ENCODE assay signal across 10 cellular contexts in the genomic region with DNA sequence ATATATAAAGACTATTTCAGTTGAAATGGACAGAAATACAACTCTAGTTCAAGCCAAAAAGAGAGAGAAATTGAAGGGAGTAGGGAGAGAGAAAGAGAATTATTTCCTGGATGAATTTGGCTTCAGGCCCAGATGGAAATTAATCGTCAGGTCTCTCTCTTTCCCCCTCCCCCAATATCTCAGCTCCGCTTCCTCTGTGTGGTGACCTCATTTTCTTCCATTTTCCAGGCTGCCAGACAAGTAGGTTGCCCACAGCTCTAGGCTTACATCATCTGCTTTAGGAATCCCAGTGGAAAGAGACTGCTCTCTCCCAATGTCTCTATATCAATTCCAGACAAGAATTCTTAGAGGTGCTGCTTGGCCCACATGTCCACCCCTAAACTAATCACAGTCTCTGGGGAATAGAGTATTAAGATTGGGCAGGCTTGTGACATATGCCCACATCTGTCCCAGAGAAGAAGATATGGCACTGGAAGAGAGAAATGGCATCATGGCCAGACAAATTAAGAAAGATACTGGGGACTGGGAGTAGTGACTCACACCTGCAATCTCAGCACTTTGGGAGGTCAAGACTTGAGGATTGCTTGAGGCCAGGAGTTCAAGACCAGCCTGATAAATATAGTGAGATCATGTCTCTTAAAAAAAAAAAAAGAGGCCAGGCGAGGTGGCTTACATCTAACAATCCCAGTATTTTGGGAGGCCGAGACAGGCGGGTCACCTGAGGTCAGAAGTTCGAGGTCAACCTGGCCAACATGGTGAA. TPM values are rescaled to one million over a fixed set of nuclear protein-coding genes. Genes with fewer than 3 reads are reported as not detected.
DNase-seq lines count a peak whose midpoint lies in the region; ATAC-seq and TF ChIP-seq lines count a peak whose summit lies in the region.
"Had no signal": no experiment of that assay in that cellular context is flagged by ENCODE, and none has a peak within 500 bp of the region (broad histone marks: within the 10 kb centered on the region; RNA-seq: fewer than 3 reads in every experiment).

No MANE protein-coding gene starts in this region.

- H3K4me1 ChIP-seq in left lung: no peaks in the 10 kb centered on the region

- DNase-seq in DMS53 (lab: John Stamatoyannopoulos, UW) (peak; percentile 89), NCI-H1694 treated with DMSO at 0.1 percent for 48 hours (lab: John Stamatoyannopoulos, UW) (peak; percentile 38), WERI-Rb-1 (peak; percentile 27), left lung (no peak), NCI-H187 (lab: John Stamatoyannopoulos, UW) (no peak), SIG-M5 treated with dmso at 0.1 percent for 504 hours (lab: John Stamatoyannopoulos, UW; ENCODE audit: unreplicated experiment) (no peak)
- DNase-seq: activated CD4-positive, CD25-positive, alpha-beta regulatory T cell treated with anti-CD3 and anti-CD28 coated beads, Interleukin-2, amount 50 U/mL, for 72 hours; cerebellar nuclear complex had no signal

- H3K9me3 ChIP-seq in WERI-Rb-1 (ENCODE audit: severe bottlenecking) (no peaks in the 10 kb centered on the region), left lung (no peaks in the 10 kb centered on the region)

- H3K36me3 ChIP-seq in WERI-Rb-1 (no peaks in the 10 kb centered on the region), left lung (no peaks in the 10 kb centered on the region)

- H3K27me3 ChIP-seq in WERI-Rb-1 (ENCODE audit: insufficient read depth, low read depth, severe bottlenecking) (no peaks in the 10 kb centered on the region), left lung (no peaks in the 10 kb centered on the region)

- peak; percentile 23 for ATAC-seq in left lung
- no peak for ATAC-seq in GM21619 (IDR thresholded peaks at IDR 0.05; ENCODE audit: unreplicated experiment)
- ATAC-seq in GM18870 (IDR thresholded peaks at IDR 0.05; ENCODE audit: unreplicated experiment): no peak

- intact Hi-C loops in left lung (cut with DNase I): no loop called here

- TF ChIP-seq CTCF in WERI-Rb-1 (IDR thresholded peaks at IDR 0.05; ENCODE audit: low read depth, low read length): no peak
- no peak for TF ChIP-seq CTCF in left lung (IDR thresholded peaks at IDR 0.05)

- H3K27ac ChIP-seq in WERI-Rb-1: no peak overlapping the region
- H3K27ac ChIP-seq in left lung: no peak overlapping the region

- no peak overlapping the region for H3K4me3 ChIP-seq in WERI-Rb-1 (ENCODE audit: low read depth, low read length)
- no peak overlapping the region for H3K4me3 ChIP-seq in left lung

RNA-seq across cellular contexts. Expression of gene CFAP36, which starts 37.2 kb away (rescaled TPM):
- 10 to 100 TPM; 32.4 to 36.4 TPM for total RNA-seq in left lung

Comparison
In these comparisons a context has a peak if more than half of its experiments do, and no peak if none do; other contexts are left out.
1. DNase-seq: peak in DMS53 (single experiment), NCI-H1694 treated with DMSO at 0.1 percent for 48 hours (single experiment) and WERI-Rb-1 (single experiment); none in left lung (0 of 2), NCI-H187 (0 of 2) and SIG-M5 treated with dmso at 0.1 percent for 504 hours (single experiment).